In the genomic region with DNA sequence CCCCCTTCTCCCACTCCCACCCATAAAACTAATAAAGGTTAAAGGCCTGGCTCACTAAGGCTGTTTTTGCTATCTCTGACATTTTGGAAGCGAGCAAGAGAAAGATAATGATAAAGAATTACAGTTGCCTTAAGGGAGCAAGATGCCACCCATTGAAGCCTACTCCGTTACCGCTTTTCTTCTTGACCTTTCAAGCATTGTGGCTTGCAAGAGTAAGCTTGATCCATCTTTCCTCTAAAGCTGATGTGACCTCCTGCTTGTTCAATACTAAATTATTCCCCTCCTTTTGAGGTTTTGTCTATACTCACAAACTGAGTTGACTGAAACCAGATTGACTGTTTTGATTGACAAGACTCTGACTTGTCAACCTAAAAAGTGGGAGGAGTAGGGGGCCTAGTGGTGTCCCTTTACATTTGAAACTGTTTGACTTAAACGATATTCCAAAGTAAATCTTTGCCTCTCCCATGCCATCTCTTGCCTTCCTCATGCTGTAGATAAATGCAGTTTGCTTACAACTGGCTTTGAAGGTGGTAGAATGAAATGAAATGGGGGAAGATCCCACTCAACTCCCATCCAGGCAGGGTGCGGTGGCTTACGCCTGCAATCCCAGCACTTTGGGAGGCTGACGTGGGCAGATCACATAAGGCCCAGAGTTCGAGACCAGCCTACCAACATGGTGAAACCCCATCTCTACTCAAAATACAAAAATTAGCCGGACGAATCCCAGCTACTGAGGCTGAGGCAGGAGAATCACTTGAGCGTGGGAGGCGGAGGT, we compare ENCODE assay signal across 37 cellular contexts. TPM values are rescaled to one million over a fixed set of nuclear protein-coding genes. Genes with fewer than 3 reads are reported as not detected.
"Had no signal": no experiment of that assay in that cellular context is flagged by ENCODE, and none has a peak within 500 bp of the region (broad histone marks: within the 10 kb centered on the region; RNA-seq: fewer than 3 reads in every experiment).

No MANE protein-coding gene starts in this region.

- H3K36me3 ChIP-seq: breast epithelium, heart left ventricle, pancreas, prostate gland, sigmoid colon, thyroid gland, upper lobe of right lung, WERI-Rb-1 had no signal

- H3K27ac Mint-ChIP-seq: activated CD4-positive, alpha-beta memory T cell treated with anti-CD3 and anti-CD28 coated beads for 36 hours; activated CD4-positive, alpha-beta T cell treated with anti-CD3 and anti-CD28 coated beads, Interleukin-2, amount 10 ng/mL, durations not matched to agents 24 days and 14 days; activated naive CD4-positive, alpha-beta T cell treated with anti-CD3 and anti-CD28 coated beads, Interleukin-2, amount 50 U/mL, for 24 hours; activated naive CD8-positive, alpha-beta T cell treated with anti-CD3 and anti-CD28 coated beads, Interleukin-2, amount 50 U/mL, for 24 hours; activated T-helper 17 cell treated with anti-CD3 and anti-CD28 coated beads, Interleukin-2, amount 50 U/mL, for 72 hours; dendritic cell treated with granulocyte-macrophage colony-stimulating factor and Interleukin-4, amounts not matched to agents 40 ng/mL and 50 ng/mL, for 4 days; endodermal cell; nephron; stimulated activated memory B cell treated with anti-CD40 and anti-IgM and Interleukin-4, amounts not matched to agents 10 μg/mL and 1 μg/mL and 100 μg/mL, for 72 hours; stimulated activated naive CD8-positive, alpha-beta T cell treated with anti-CD3 and anti-CD28 coated beads, Interleukin-15, amount 100 ng/mL, for 72 hours; T-helper 1 cell treated with Interleukin-12 subunit alpha and Interleukin-12 subunit beta and Interleukin-4 antibody, amounts not matched to agents 30 μg/mL and 1 μg/mL, for 36 hours had no signal

- H3K36me3 Mint-ChIP-seq: activated CD4-positive, alpha-beta memory T cell treated with anti-CD3 and anti-CD28 coated beads for 36 hours; activated naive CD4-positive, alpha-beta T cell treated with anti-CD3 and anti-CD28 coated beads, Interleukin-2, amount 50 U/mL, for 24 hours; stimulated activated memory B cell treated with anti-CD40 and anti-IgM and Interleukin-4, amounts not matched to agents 10 μg/mL and 1 μg/mL and 100 μg/mL, for 72 hours had no signal

- H3K9me3 Mint-ChIP-seq: activated CD4-positive, alpha-beta memory T cell treated with anti-CD3 and anti-CD28 coated beads for 36 hours; activated CD4-positive, alpha-beta T cell treated with anti-CD3 and anti-CD28 coated beads, Interleukin-2, amount 10 ng/mL, durations not matched to agents 24 days and 14 days; activated naive CD4-positive, alpha-beta T cell treated with anti-CD3 and anti-CD28 coated beads, Interleukin-2, amount 50 U/mL, for 24 hours; activated naive CD8-positive, alpha-beta T cell treated with anti-CD3 and anti-CD28 coated beads, Interleukin-2, amount 50 U/mL, for 24 hours; activated T-helper 17 cell treated with anti-CD3 and anti-CD28 coated beads, Interleukin-2, amount 50 U/mL, for 72 hours; central memory CD8-positive, alpha-beta T cell; dendritic cell treated with granulocyte-macrophage colony-stimulating factor and Interleukin-4, amounts not matched to agents 40 ng/mL and 50 ng/mL, for 4 days; endodermal cell; nephron; stimulated activated memory B cell treated with anti-CD40 and anti-IgM and Interleukin-4, amounts not matched to agents 10 μg/mL and 1 μg/mL and 100 μg/mL, for 72 hours; stimulated activated naive CD8-positive, alpha-beta T cell treated with anti-CD3 and anti-CD28 coated beads, Interleukin-15, amount 100 ng/mL, for 72 hours; T-helper 1 cell treated with Interleukin-12 subunit alpha and Interleukin-12 subunit beta and Interleukin-4 antibody, amounts not matched to agents 30 μg/mL and 1 μg/mL, for 36 hours had no signal

- H3K27me3 ChIP-seq: thyroid gland, upper lobe of right lung had no signal

- H3K27ac ChIP-seq: breast epithelium, heart left ventricle, pancreas, prostate gland, sigmoid colon, thyroid gland, upper lobe of right lung, WERI-Rb-1 had no signal

- H3K4me1 Mint-ChIP-seq: activated CD4-positive, alpha-beta T cell treated with anti-CD3 and anti-CD28 coated beads, Interleukin-2, amount 10 ng/mL, durations not matched to agents 24 days and 14 days; activated naive CD4-positive, alpha-beta T cell treated with anti-CD3 and anti-CD28 coated beads, Interleukin-2, amount 50 U/mL, for 24 hours; activated naive CD8-positive, alpha-beta T cell treated with anti-CD3 and anti-CD28 coated beads, Interleukin-2, amount 50 U/mL, for 24 hours; activated T-helper 17 cell treated with anti-CD3 and anti-CD28 coated beads, Interleukin-2, amount 50 U/mL, for 72 hours; central memory CD8-positive, alpha-beta T cell; stimulated activated memory B cell treated with anti-CD40 and anti-IgM and Interleukin-4, amounts not matched to agents 10 μg/mL and 1 μg/mL and 100 μg/mL, for 72 hours; stimulated activated naive CD8-positive, alpha-beta T cell treated with anti-CD3 and anti-CD28 coated beads, Interleukin-15, amount 100 ng/mL, for 72 hours had no signal

- H3K4me3 Mint-ChIP-seq: activated CD4-positive, alpha-beta memory T cell treated with anti-CD3 and anti-CD28 coated beads for 36 hours; activated CD4-positive, alpha-beta T cell treated with anti-CD3 and anti-CD28 coated beads, Interleukin-2, amount 10 ng/mL, durations not matched to agents 24 days and 14 days; activated naive CD4-positive, alpha-beta T cell treated with anti-CD3 and anti-CD28 coated beads, Interleukin-2, amount 50 U/mL, for 24 hours; activated naive CD8-positive, alpha-beta T cell treated with anti-CD3 and anti-CD28 coated beads, Interleukin-2, amount 50 U/mL, for 24 hours; activated T-helper 17 cell treated with anti-CD3 and anti-CD28 coated beads, Interleukin-2, amount 50 U/mL, for 72 hours; central memory CD8-positive, alpha-beta T cell; dendritic cell treated with granulocyte-macrophage colony-stimulating factor and Interleukin-4, amounts not matched to agents 40 ng/mL and 50 ng/mL, for 4 days; endodermal cell; nephron; stimulated activated memory B cell treated with anti-CD40 and anti-IgM and Interleukin-4, amounts not matched to agents 10 μg/mL and 1 μg/mL and 100 μg/mL, for 72 hours; stimulated activated naive CD8-positive, alpha-beta T cell treated with anti-CD3 and anti-CD28 coated beads, Interleukin-15, amount 100 ng/mL, for 72 hours; T-helper 1 cell treated with Interleukin-12 subunit alpha and Interleukin-12 subunit beta and Interleukin-4 antibody, amounts not matched to agents 30 μg/mL and 1 μg/mL, for 36 hours had no signal

- H3K4me3 ChIP-seq: breast epithelium, heart left ventricle, pancreas, prostate gland, sigmoid colon, thyroid gland, upper lobe of right lung had no signal

- H3K4me1 ChIP-seq: breast epithelium, pancreas, prostate gland, sigmoid colon, upper lobe of right lung had no signal

- DNase-seq: activated CD4-positive, alpha-beta memory T cell treated with anti-CD3 and anti-CD28 coated beads for 36 hours; activated CD4-positive, alpha-beta T cell treated with anti-CD3 and anti-CD28 coated beads, Interleukin-2, amount 10 ng/mL, durations not matched to agents 24 days and 14 days; activated CD4-positive, CD25-positive, alpha-beta regulatory T cell treated with anti-CD3 and anti-CD28 coated beads, Interleukin-2, amount 50 U/mL, for 72 hours; activated CD8-positive, alpha-beta memory T cell treated with anti-CD3 and anti-CD28 coated beads, Interleukin-2, amount 50 U/mL, for 4 hours; activated naive CD8-positive, alpha-beta T cell treated with anti-CD3 and anti-CD28 coated beads, Interleukin-2, amount 50 U/mL, for 24 hours; activated T-cell treated with anti-CD3 and anti-CD28 coated beads, Interleukin-2, amount 50 U/mL, for 1 hour; amygdala; endodermal cell; foreskin fibroblast; heart left ventricle; hypothalamus; islet precursor cell; left cardiac atrium; left ventricle myocardium superior; nucleus accumbens; pancreas; retina; sigmoid colon; small intestine; stimulated activated CD4-positive, alpha-beta T cell treated with anti-CD3 and anti-CD28 coated beads, Interleukin-4, amount 100 ng/mL, for 4 hours; stimulated activated CD8-positive, alpha-beta memory T cell treated with anti-CD3 and anti-CD28 coated beads, Interleukin-4, amount 100 ng/mL, for 48 hours; stimulated activated naive CD8-positive, alpha-beta T cell treated with anti-CD3 and anti-CD28 coated beads, Interleukin-15, amount 100 ng/mL, for 72 hours; T-helper 9 cell; thyroid gland; upper lobe of right lung; WERI-Rb-1 had no signal

- H3K9me3 ChIP-seq: breast epithelium, heart left ventricle, pancreas, prostate gland, sigmoid colon, thyroid gland, upper lobe of right lung had no signal

RNA-seq across cellular contexts. Expression of a gene that starts 8.0 kb away (rescaled TPM):
- total RNA-seq: esophagus mucosa, left ventricle myocardium superior, lung microvascular endothelial cell, sigmoid colon had no signal
